ENCODE assay signal across 2 cellular contexts in genomic region chr3:32401141-32401540, GRCh38.
TF ChIP-seq lines count a peak whose summit lies in the region.

No MANE protein-coding gene starts in this region.

TF ChIP-seq in H1, 55 proteins besides CTCF, POLR2A, EP300 and RAD21 (continued from another document):
- TF ChIP-seq CBX8 (IDR thresholded peaks at IDR 0.05; ENCODE audit: borderline replicate concordance, low read depth, low read length) (no peak), MAFK (IDR thresholded peaks at IDR 0.05; ENCODE audit: low read depth, low read length) (no peak), TBP (IDR thresholded peaks at IDR 0.05; ENCODE audit: low read depth, low read length) (no peak), TEAD4 (IDR thresholded peaks at IDR 0.05; ENCODE audit: low read depth, low read length) (no peak), CREB1 (IDR thresholded peaks at IDR 0.05) (no peak), ATF3 (IDR thresholded peaks at IDR 0.05; ENCODE audit: insufficient read depth, low read depth, low read length) (no peak), RBBP5 (IDR thresholded peaks at IDR 0.05; ENCODE audit: borderline replicate concordance, low read depth, low read length) (no peak), JUN (IDR thresholded peaks at IDR 0.05; ENCODE audit: low read depth, low read length) (no peak), YY1 (IDR thresholded peaks at IDR 0.05; ENCODE audit: low read depth, low read length) (no peak), CTBP2 (IDR thresholded peaks at IDR 0.05; ENCODE audit: borderline replicate concordance, insufficient read depth, insufficient read length, low read length) (no peak), CBX5 (IDR thresholded peaks at IDR 0.05; ENCODE audit: low read depth, low read length) (no peak), KDM5A (IDR thresholded peaks at IDR 0.05; ENCODE audit: low read length) (no peak), KDM4A (IDR thresholded peaks at IDR 0.05; ENCODE audit: low read depth, low read length, severe bottlenecking) (no peak), TCF12 (IDR thresholded peaks at IDR 0.05; ENCODE audit: low read depth, low read length) (no peak), POLR2AphosphoS5 (IDR thresholded peaks at IDR 0.05; ENCODE audit: low read depth, low read length) (no peak)

TF ChIP-seq in neural cell, 6 proteins besides CTCF, POLR2A, EP300 and RAD21 (continued from another document):
- TF ChIP-seq REST (IDR thresholded peaks at IDR 0.05; ENCODE audit: borderline replicate concordance) (no peak), SMC3 (conservative IDR thresholded peaks at IDR 0.05; ENCODE audit: poor library complexity) (no peak), POLR2AphosphoS5 (IDR thresholded peaks at IDR 0.05) (no peak), MXI1 (conservative IDR thresholded peaks at IDR 0.05; ENCODE audit: poor library complexity, severe bottlenecking) (no peak), EZH2 (IDR thresholded peaks at IDR 0.05; ENCODE audit: borderline replicate concordance, insufficient read depth, low read length, poor library complexity, severe bottlenecking) (no peak)
TF ChIP-seq in neural cell: peak in this region for 0.
